Comparison of ENCODE assay signal across 35 cellular contexts in the genomic region with DNA sequence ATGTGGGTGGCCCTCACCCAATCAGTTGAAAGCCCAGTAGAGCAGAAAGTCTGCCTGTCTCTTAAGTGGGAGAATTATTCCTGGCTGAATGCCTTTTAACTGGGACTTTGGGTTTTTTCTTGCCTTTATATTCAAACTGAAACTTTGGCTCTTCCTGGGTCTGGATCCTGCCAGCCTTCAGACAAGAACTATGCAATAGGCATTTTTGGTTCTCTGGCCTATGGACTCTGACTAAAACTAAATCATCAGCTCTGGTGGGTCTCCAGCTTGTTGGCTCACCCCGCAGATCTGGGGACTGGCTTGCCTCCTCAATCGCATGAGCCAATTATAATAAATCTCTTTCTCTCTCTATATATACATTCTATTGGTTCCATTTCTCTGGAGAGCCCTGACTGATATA.
"Had no signal": no experiment of that assay in that cellular context is flagged by ENCODE, and none has a peak within 500 bp of the region (broad histone marks: within the 10 kb centered on the region; RNA-seq: fewer than 3 reads in every experiment).

No MANE protein-coding gene starts in this region.

- H3K4me3 ChIP-seq: MG63 had no signal

- H3K27me3 ChIP-seq: MG63 had no signal

- H3K27ac ChIP-seq: KMS-11 had no signal

- H3K36me3 ChIP-seq: MG63 had no signal

- H3K9me3 ChIP-seq: MG63 had no signal

- H3K4me2 ChIP-seq: KMS-11 had no signal

- H3K9ac ChIP-seq: KMS-11 had no signal

- DNase-seq: Karpas-422, Kasumi-1, MG63, MV-4-11, NCI-H1048, NCI-H1092, NCI-H1092 treated with DMSO at 0.1 percent for 48 hours, NCI-H1105, NCI-H1105 treated with DMSO at 0.1 percent for 48 hours, NCI-H1417, NCI-H1417 treated with DMSO at 0.1 percent for 48 hours, NCI-H1436, NCI-H1436 treated with DMSO at 0.1 percent for 48 hours, NCI-H146, NCI-H1694, NCI-H1694 treated with DMSO at 0.1 percent for 48 hours, NCI-H187, NCI-H187 treated with DMSO at 0.1 percent for 48 hours, NCI-H1930, NCI-H2029, NCI-H2029 treated with DMSO at 0.1 percent for 48 hours, NCI-H2081, NCI-H2081 treated with DMSO at 0.1 percent for 48 hours, NCI-H2107, NCI-H2171, NCI-H2171 treated with DMSO at 0.1 percent for 48 hours, NCI-H2227 treated with DMSO at 0.1 percent for 48 hours, NCI-H226, NCI-H345, NCI-H446, NCI-H446 treated with DMSO at 0.1 percent for 48 hours, NCI-H510A, NCI-H510A treated with DMSO at 0.1 percent for 48 hours, NCI-H524 had no signal
